In genomic region chr10:73998623-73999622, GRCh38 we compare ENCODE assay signal across 1 cellular context.
TF ChIP-seq lines count a peak whose summit lies in the region.

No MANE protein-coding gene starts in this region.

TF ChIP-seq in HepG2, 621 proteins besides CTCF, POLR2A, EP300 and RAD21 (continued from another document and continues in another):
- TF ChIP-seq PLRG1 (conservative IDR thresholded peaks at IDR 0.05) (no peak), SP5 (CRISPR knock-in tag; IDR thresholded peaks at IDR 0.05; ENCODE audit: borderline replicate concordance, low read depth) (no peak), GABPB1 (CRISPR knock-in tag; IDR thresholded peaks at IDR 0.05) (no peak), NFYB (CRISPR knock-in tag; IDR thresholded peaks at IDR 0.05) (no peak), ZNF777 (CRISPR knock-in tag; IDR thresholded peaks at IDR 0.05) (no peak), MXD3 (CRISPR knock-in tag; IDR thresholded peaks at IDR 0.05) (no peak), AHR (CRISPR knock-in tag; IDR thresholded peaks at IDR 0.05) (no peak), BRD4 (CRISPR knock-in tag; IDR thresholded peaks at IDR 0.05) (no peak), ATF7 (IDR thresholded peaks at IDR 0.05) (no peak), ATF7 (CRISPR knock-in tag; IDR thresholded peaks at IDR 0.05) (no peak), KAT2B (IDR thresholded peaks at IDR 0.05; ENCODE audit: borderline replicate concordance, low read depth, low read length) (no peak), FOXJ3 (CRISPR knock-in tag; IDR thresholded peaks at IDR 0.05; ENCODE audit: borderline replicate concordance) (no peak), ZNF577 (CRISPR knock-in tag; IDR thresholded peaks at IDR 0.05; ENCODE audit: borderline replicate concordance, low read depth) (no peak), MAFK (conservative IDR thresholded peaks at IDR 0.05 in 1 of 2, IDR thresholded peaks at IDR 0.05 in 1 of 2; ENCODE audit: low read length in 2 of 2) (no peak), ZNF691 (CRISPR knock-in tag; IDR thresholded peaks at IDR 0.05; ENCODE audit: borderline replicate concordance, low read depth) (0 out of 2 replicates have a peak, but pooled peaks have one; percentile 43), SIX1 (CRISPR knock-in tag; IDR thresholded peaks at IDR 0.05; ENCODE audit: borderline replicate concordance) (no peak), PAF1 (CRISPR knock-in tag; IDR thresholded peaks at IDR 0.05) (no peak), CBX1 (IDR thresholded peaks at IDR 0.05; ENCODE audit: low read depth) (no peak), JUN (CRISPR knock-in tag; IDR thresholded peaks at IDR 0.05) (no peak), MEIS2 (CRISPR knock-in tag; IDR thresholded peaks at IDR 0.05) (no peak), THAP7 (CRISPR knock-in tag; IDR thresholded peaks at IDR 0.05) (no peak), SCMH1 (CRISPR knock-in tag; IDR thresholded peaks at IDR 0.05; ENCODE audit: borderline replicate concordance) (no peak), NAIF1 (CRISPR knock-in tag; IDR thresholded peaks at IDR 0.05; ENCODE audit: borderline replicate concordance) (no peak), ATF6 (CRISPR knock-in tag; conservative IDR thresholded peaks at IDR 0.05) (no peak), ZNF17 (CRISPR knock-in tag; IDR thresholded peaks at IDR 0.05) (no peak), ZBTB1 (CRISPR knock-in tag; IDR thresholded peaks at IDR 0.05; ENCODE audit: borderline replicate concordance) (no peak), FOXO1 (CRISPR knock-in tag; IDR thresholded peaks at IDR 0.05) (no peak), SSRP1 (CRISPR knock-in tag; IDR thresholded peaks at IDR 0.05) (no peak), HNRNPUL1 (IDR thresholded peaks at IDR 0.05; ENCODE audit: low read depth, low read length) (no peak), MIXL1 (CRISPR knock-in tag; IDR thresholded peaks at IDR 0.05) (0 out of 2 replicates have a peak, but pooled peaks have one; percentile 31), ZNF746 (CRISPR knock-in tag; IDR thresholded peaks at IDR 0.05) (no peak), SOX6 (IDR thresholded peaks at IDR 0.05) (no peak), SOX6 (CRISPR knock-in tag; IDR thresholded peaks at IDR 0.05) (0 out of 2 replicates have a peak, but pooled peaks have one; percentile 14), ZNF713 (CRISPR knock-in tag; IDR thresholded peaks at IDR 0.05) (no peak), ZNF3 (CRISPR knock-in tag; IDR thresholded peaks at IDR 0.05) (no peak), GLI4 (CRISPR knock-in tag; IDR thresholded peaks at IDR 0.05; ENCODE audit: borderline replicate concordance) (no peak), ZBTB7B (CRISPR knock-in tag; IDR thresholded peaks at IDR 0.05) (no peak), ZNF136 (CRISPR knock-in tag; IDR thresholded peaks at IDR 0.05; ENCODE audit: low read depth) (no peak), ZEB1 (IDR thresholded peaks at IDR 0.05; ENCODE audit: insufficient replicate concordance, low read depth) (peak; percentile 48), ZFX (CRISPR knock-in tag; IDR thresholded peaks at IDR 0.05; ENCODE audit: low read depth) (peak; percentile 57), SNAI1 (CRISPR knock-in tag; IDR thresholded peaks at IDR 0.05; ENCODE audit: borderline replicate concordance) (peak; percentile 35; the same call in 1 of the 2 replicates), PBX3 (CRISPR knock-in tag; IDR thresholded peaks at IDR 0.05; ENCODE audit: borderline replicate concordance) (no peak), ZNF350 (CRISPR knock-in tag; IDR thresholded peaks at IDR 0.05; ENCODE audit: borderline replicate concordance, low read depth) (no peak), PITX1 (CRISPR knock-in tag; IDR thresholded peaks at IDR 0.05) (peak; percentile 36; the same call in 1 of the 2 replicates), RXRA (CRISPR knock-in tag; IDR thresholded peaks at IDR 0.05) (0 out of 2 replicates have a peak, but pooled peaks have one; percentile 21), ZNF468 (CRISPR knock-in tag; IDR thresholded peaks at IDR 0.05) (no peak), PHB2 (IDR thresholded peaks at IDR 0.05; ENCODE audit: partially characterized antibody) (no peak), SMARCE1 (IDR thresholded peaks at IDR 0.05; ENCODE audit: borderline replicate concordance) (no peak), ELF1 (CRISPR knock-in tag; IDR thresholded peaks at IDR 0.05) (no peak; the same call in 1 of the 2 replicates), GATAD1 (CRISPR knock-in tag; IDR thresholded peaks at IDR 0.05) (0 out of 2 replicates have a peak, but pooled peaks have one; percentile 25), ZNF251 (CRISPR knock-in tag; IDR thresholded peaks at IDR 0.05) (no peak), E2F2 (CRISPR knock-in tag; IDR thresholded peaks at IDR 0.05; ENCODE audit: borderline replicate concordance) (no peak)
- TF ChIP-seq, protein P1, sequence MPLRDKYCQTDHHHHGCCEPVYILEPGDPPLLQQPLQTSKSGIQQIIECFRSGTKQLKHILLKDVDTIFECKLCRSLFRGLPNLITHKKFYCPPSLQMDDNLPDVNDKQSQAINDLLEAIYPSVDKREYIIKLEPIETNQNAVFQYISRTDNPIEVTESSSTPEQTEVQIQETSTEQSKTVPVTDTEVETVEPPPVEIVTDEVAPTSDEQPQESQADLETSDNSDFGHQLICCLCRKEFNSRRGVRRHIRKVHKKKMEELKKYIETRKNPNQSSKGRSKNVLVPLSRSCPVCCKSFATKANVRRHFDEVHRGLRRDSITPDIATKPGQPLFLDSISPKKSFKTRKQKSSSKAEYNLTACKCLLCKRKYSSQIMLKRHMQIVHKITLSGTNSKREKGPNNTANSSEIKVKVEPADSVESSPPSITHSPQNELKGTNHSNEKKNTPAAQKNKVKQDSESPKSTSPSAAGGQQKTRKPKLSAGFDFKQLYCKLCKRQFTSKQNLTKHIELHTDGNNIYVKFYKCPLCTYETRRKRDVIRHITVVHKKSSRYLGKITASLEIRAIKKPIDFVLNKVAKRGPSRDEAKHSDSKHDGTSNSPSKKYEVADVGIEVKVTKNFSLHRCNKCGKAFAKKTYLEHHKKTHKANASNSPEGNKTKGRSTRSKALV (CRISPR knock-in tag; IDR thresholded peaks at IDR 0.05), result no peak
- TF ChIP-seq, protein P2, sequence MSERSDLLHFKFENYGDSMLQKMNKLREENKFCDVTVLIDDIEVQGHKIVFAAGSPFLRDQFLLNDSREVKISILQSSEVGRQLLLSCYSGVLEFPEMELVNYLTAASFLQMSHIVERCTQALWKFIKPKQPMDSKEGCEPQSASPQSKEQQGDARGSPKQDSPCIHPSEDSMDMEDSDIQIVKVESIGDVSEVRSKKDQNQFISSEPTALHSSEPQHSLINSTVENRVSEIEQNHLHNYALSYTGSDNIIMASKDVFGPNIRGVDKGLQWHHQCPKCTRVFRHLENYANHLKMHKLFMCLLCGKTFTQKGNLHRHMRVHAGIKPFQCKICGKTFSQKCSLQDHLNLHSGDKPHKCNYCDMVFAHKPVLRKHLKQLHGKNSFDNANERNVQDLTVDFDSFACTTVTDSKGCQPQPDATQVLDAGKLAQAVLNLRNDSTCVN (CRISPR knock-in tag; IDR thresholded peaks at IDR 0.05; ENCODE audit: borderline replicate concordance), result no peak
- TF ChIP-seq, protein P3, sequence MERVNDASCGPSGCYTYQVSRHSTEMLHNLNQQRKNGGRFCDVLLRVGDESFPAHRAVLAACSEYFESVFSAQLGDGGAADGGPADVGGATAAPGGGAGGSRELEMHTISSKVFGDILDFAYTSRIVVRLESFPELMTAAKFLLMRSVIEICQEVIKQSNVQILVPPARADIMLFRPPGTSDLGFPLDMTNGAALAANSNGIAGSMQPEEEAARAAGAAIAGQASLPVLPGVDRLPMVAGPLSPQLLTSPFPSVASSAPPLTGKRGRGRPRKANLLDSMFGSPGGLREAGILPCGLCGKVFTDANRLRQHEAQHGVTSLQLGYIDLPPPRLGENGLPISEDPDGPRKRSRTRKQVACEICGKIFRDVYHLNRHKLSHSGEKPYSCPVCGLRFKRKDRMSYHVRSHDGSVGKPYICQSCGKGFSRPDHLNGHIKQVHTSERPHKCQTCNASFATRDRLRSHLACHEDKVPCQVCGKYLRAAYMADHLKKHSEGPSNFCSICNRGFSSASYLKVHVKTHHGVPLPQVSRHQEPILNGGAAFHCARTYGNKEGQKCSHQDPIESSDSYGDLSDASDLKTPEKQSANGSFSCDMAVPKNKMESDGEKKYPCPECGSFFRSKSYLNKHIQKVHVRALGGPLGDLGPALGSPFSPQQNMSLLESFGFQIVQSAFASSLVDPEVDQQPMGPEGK (CRISPR knock-in tag; IDR thresholded peaks at IDR 0.05), result peak; percentile 63; the same call in 1 of the 2 replicates
- TF ChIP-seq, protein P4, sequence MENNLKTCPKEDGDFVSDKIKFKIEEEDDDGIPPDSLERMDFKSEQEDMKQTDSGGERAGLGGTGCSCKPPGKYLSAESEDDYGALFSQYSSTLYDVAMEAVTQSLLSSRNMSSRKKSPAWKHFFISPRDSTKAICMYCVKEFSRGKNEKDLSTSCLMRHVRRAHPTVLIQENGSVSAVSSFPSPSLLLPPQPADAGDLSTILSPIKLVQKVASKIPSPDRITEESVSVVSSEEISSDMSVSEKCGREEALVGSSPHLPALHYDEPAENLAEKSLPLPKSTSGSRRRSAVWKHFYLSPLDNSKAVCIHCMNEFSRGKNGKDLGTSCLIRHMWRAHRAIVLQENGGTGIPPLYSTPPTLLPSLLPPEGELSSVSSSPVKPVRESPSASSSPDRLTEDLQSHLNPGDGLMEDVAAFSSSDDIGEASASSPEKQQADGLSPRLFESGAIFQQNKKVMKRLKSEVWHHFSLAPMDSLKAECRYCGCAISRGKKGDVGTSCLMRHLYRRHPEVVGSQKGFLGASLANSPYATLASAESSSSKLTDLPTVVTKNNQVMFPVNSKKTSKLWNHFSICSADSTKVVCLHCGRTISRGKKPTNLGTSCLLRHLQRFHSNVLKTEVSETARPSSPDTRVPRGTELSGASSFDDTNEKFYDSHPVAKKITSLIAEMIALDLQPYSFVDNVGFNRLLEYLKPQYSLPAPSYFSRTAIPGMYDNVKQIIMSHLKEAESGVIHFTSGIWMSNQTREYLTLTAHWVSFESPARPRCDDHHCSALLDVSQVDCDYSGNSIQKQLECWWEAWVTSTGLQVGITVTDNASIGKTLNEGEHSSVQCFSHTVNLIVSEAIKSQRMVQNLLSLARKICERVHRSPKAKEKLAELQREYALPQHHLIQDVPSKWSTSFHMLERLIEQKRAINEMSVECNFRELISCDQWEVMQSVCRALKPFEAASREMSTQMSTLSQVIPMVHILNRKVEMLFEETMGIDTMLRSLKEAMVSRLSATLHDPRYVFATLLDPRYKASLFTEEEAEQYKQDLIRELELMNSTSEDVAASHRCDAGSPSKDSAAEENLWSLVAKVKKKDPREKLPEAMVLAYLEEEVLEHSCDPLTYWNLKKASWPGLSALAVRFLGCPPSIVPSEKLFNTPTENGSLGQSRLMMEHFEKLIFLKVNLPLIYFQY (CRISPR knock-in tag; IDR thresholded peaks at IDR 0.05; ENCODE audit: borderline replicate concordance), result no peak
- TF ChIP-seq, protein P5, sequence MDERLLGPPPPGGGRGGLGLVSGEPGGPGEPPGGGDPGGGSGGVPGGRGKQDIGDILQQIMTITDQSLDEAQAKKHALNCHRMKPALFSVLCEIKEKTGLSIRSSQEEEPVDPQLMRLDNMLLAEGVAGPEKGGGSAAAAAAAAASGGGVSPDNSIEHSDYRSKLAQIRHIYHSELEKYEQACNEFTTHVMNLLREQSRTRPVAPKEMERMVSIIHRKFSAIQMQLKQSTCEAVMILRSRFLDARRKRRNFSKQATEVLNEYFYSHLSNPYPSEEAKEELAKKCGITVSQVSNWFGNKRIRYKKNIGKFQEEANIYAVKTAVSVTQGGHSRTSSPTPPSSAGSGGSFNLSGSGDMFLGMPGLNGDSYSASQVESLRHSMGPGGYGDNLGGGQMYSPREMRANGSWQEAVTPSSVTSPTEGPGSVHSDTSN (CRISPR knock-in tag; IDR thresholded peaks at IDR 0.05), result no peak
